In genomic region chr19:12698138-12698537, GRCh38 we compare ENCODE assay signal across 17 cellular contexts. TPM values are rescaled to one million over a fixed set of nuclear protein-coding genes. Genes with fewer than 3 reads are reported as not detected.
A peak's percentile ranks its signal among the peaks of the same experiment; 100 is the strongest.
DNase-seq lines count a peak whose midpoint lies in the region; ATAC-seq and TF ChIP-seq lines count a peak whose summit lies in the region.
"Had no signal": no experiment of that assay in that cellular context is flagged by ENCODE, and none has a peak within 500 bp of the region (broad histone marks: within the 10 kb centered on the region; RNA-seq: fewer than 3 reads in every experiment).

No MANE protein-coding gene starts in this region.

- no peak overlapping the region for H3K27ac ChIP-seq in mesenchymal stem cell (ENCODE audit: low read length, poor library complexity, severe bottlenecking)
- H3K27ac ChIP-seq: brain microvascular endothelial cell, SJCRH30, skin epidermis had no signal

- peaks cover 42% of the 10 kb centered on the region for H3K79me1 ChIP-seq in mesenchymal stem cell (replicated peaks; ENCODE audit: low read length, poor library complexity, severe bottlenecking)

- no peaks in the 10 kb centered on the region for H3K27me3 ChIP-seq in mesenchymal stem cell (ENCODE audit: control insufficient read depth in 1 of 2, insufficient read depth in 1 of 2, low read length in 2 of 2)
- H3K27me3 ChIP-seq: brain microvascular endothelial cell, SJCRH30 had no signal

- H3K4ac ChIP-seq in mesenchymal stem cell (ENCODE audit: low read depth in 1 of 2, low read length in 2 of 2): no peak overlapping the region

- peaks cover 30% of the 10 kb centered on the region for H3K36me3 Mint-ChIP-seq in activated CD4-positive, alpha-beta T cell treated with anti-CD3 and anti-CD28 coated beads for 36 hours (ENCODE audit: low read depth)
- H3K36me3 Mint-ChIP-seq in IgD-negative memory B cell: peaks cover 2% of the 10 kb centered on the region
- H3K36me3 Mint-ChIP-seq in activated naive CD8-positive, alpha-beta T cell: peaks cover 6% of the 10 kb centered on the region
- H3K36me3 Mint-ChIP-seq in nephron progenitor cell (ENCODE audit: low read depth): peaks cover 40% of the 10 kb centered on the region

- no peaks in the 10 kb centered on the region for H3K27me3 Mint-ChIP-seq in activated CD4-positive, alpha-beta T cell treated with anti-CD3 and anti-CD28 coated beads for 36 hours
- H3K27me3 Mint-ChIP-seq in IgD-negative memory B cell (no peaks in the 10 kb centered on the region), nephron progenitor cell (ENCODE audit: low read depth, poor library complexity) (peaks cover 4% of the 10 kb centered on the region)
- H3K27me3 Mint-ChIP-seq in activated naive CD8-positive, alpha-beta T cell: no peaks in the 10 kb centered on the region

- no peak overlapping the region for H2BK12ac ChIP-seq in mesenchymal stem cell (ENCODE audit: low read length in 2 of 2)

- TF ChIP-seq CTCF in nephron progenitor cell (IDR thresholded peaks at IDR 0.05): no peak

- no peaks in the 10 kb centered on the region for H3K9me3 ChIP-seq in mesenchymal stem cell (ENCODE audit: control insufficient read depth, low read length)
- H3K9me3 ChIP-seq: SJCRH30 had no signal

- H3K9me3 Mint-ChIP-seq in activated CD4-positive, alpha-beta T cell treated with anti-CD3 and anti-CD28 coated beads for 36 hours (ENCODE audit: low read depth): no peaks in the 10 kb centered on the region
- no peaks in the 10 kb centered on the region for H3K9me3 Mint-ChIP-seq in IgD-negative memory B cell
- no peaks in the 10 kb centered on the region for H3K9me3 Mint-ChIP-seq in activated naive CD8-positive, alpha-beta T cell (ENCODE audit: low read depth)
- H3K9me3 Mint-ChIP-seq in nephron progenitor cell: no peaks in the 10 kb centered on the region

- no peak for DNase-seq in activated CD4-positive, alpha-beta T cell treated with anti-CD3 and anti-CD28 coated beads for 36 hours
- DNase-seq in activated CD4-positive, alpha-beta T cell treated with anti-CD3 and anti-CD28 coated beads for 48 hours: no peak
- DNase-seq in nephron progenitor cell: no peak
- no peak for DNase-seq in EL
- no peak for DNase-seq in mesenchymal stem cell
- DNase-seq in left cardiac atrium: no peak
- DNase-seq: brain microvascular endothelial cell; effector CD4-positive, alpha-beta T cell; NCI-H2171; nucleus accumbens; SJCRH30; stimulated activated naive CD4-positive, alpha-beta T cell treated with Interleukin-2 at 50 U/mL for 16 hours had no signal

- H4K8ac ChIP-seq in mesenchymal stem cell (ENCODE audit: low read length): no peak overlapping the region

- no peak overlapping the region for H3K18ac ChIP-seq in mesenchymal stem cell (ENCODE audit: low read depth in 1 of 2, low read length in 2 of 2)

- H3K23ac ChIP-seq in mesenchymal stem cell (ENCODE audit: low read length in 2 of 2): no peak overlapping the region

- no peak overlapping the region for H2BK15ac ChIP-seq in mesenchymal stem cell (ENCODE audit: low read depth, poor library complexity, severe bottlenecking)

- intact Hi-C loops in activated CD4-positive, alpha-beta T cell treated with anti-CD3 and anti-CD28 coated beads for 36 hours (cut with DNase I, micrococcal nuclease): no loop called here
- intact Hi-C loops in left cardiac atrium (cut with DNase I): no loop called here

- H2AK5ac ChIP-seq in mesenchymal stem cell (ENCODE audit: low read length, severe bottlenecking): no peak overlapping the region

- H3K14ac ChIP-seq in mesenchymal stem cell (ENCODE audit: low read length in 2 of 2): no peak overlapping the region

- H4K91ac ChIP-seq in mesenchymal stem cell (ENCODE audit: low read length): no peak overlapping the region

- no peak overlapping the region for H2AFZ ChIP-seq in mesenchymal stem cell (ENCODE audit: low read depth, low read length)

- peaks cover 19% of the 10 kb centered on the region for H3K4me1 ChIP-seq in mesenchymal stem cell (ENCODE audit: control insufficient read depth, insufficient read depth, low read depth, low read length)

- H3K27ac Mint-ChIP-seq in activated CD4-positive, alpha-beta T cell treated with anti-CD3 and anti-CD28 coated beads for 36 hours: peak overlapping the region; percentile 48
- H3K27ac Mint-ChIP-seq in IgD-negative memory B cell (peak overlapping the region; percentile 16 to 49 (median 40)), nephron progenitor cell (no peak overlapping the region)
- peak overlapping the region; percentile 84 for H3K27ac Mint-ChIP-seq in activated naive CD8-positive, alpha-beta T cell

- H3K36me3 ChIP-seq in mesenchymal stem cell (ENCODE audit: control insufficient read depth in 1 of 2, insufficient read depth in 2 of 2, low read depth in 1 of 2, low read length in 2 of 2): peaks cover 58 to 62% of the 10 kb centered on the region in 2 experiments

- no peak overlapping the region for H2BK5ac ChIP-seq in mesenchymal stem cell (ENCODE audit: low read depth, low read length, poor library complexity, severe bottlenecking)

- no peak overlapping the region for H3K4me3 ChIP-seq in mesenchymal stem cell (ENCODE audit: insufficient read depth in 1 of 2, low read depth in 1 of 2, low read length in 2 of 2)
- H3K4me3 ChIP-seq: SJCRH30, skin epidermis had no signal

- ATAC-seq in activated CD4-positive, alpha-beta T cell treated with anti-CD3 and anti-CD28 coated beads for 36 hours: no peak
- no peak for ATAC-seq in left cardiac atrium

- CTCF ChIA-PET in activated CD4-positive, alpha-beta T cell treated with anti-CD3 and anti-CD28 coated beads for 36 hours (lab: Charles Lee): interaction anchor here (2.0 kb wide), 1 partner anchor 36 kb away, joined by 4 read pairs; the partner anchor contains the start of gene TRIR

- WGBS in mesenchymal stem cell: 94% methylated on average over 6 of the region's 6 CpGs

- H3K4me2 ChIP-seq in mesenchymal stem cell (ENCODE audit: low read length, poor library complexity, severe bottlenecking): no peak overlapping the region

- no peak overlapping the region for H3K9ac ChIP-seq in mesenchymal stem cell (ENCODE audit: low read length)

- H3K4me1 Mint-ChIP-seq in activated CD4-positive, alpha-beta T cell treated with anti-CD3 and anti-CD28 coated beads for 36 hours: peaks cover 11% of the 10 kb centered on the region
- H3K4me1 Mint-ChIP-seq in IgD-negative memory B cell (peaks cover 0 to 8% (median 7%) of the 10 kb centered on the region in 3 donors), nephron progenitor cell (peaks cover 40% of the 10 kb centered on the region)
- H3K4me1 Mint-ChIP-seq in activated naive CD8-positive, alpha-beta T cell (ENCODE audit: low read depth): peaks cover 9% of the 10 kb centered on the region

- POLR2A ChIA-PET in activated CD4-positive, alpha-beta T cell treated with anti-CD3 and anti-CD28 coated beads for 36 hours (lab: Charles Lee): no interaction called here

- no peak overlapping the region for H2BK120ac ChIP-seq in mesenchymal stem cell (ENCODE audit: low read depth, low read length)

- peak overlapping the region; percentile 25 for H3K4me3 Mint-ChIP-seq in activated CD4-positive, alpha-beta T cell treated with anti-CD3 and anti-CD28 coated beads for 36 hours
- H3K4me3 Mint-ChIP-seq in IgD-negative memory B cell (peak overlapping the region; percentile 70 to 85 (median 76)), nephron progenitor cell (peak overlapping the region; percentile 80)
- peak overlapping the region; percentile 76 for H3K4me3 Mint-ChIP-seq in activated naive CD8-positive, alpha-beta T cell

RNA-seq across cellular contexts. Expression of gene FBXW9, which starts 1.7 kb away (rescaled TPM):
- 1 to 10 TPM; 8.3 to 8.8 TPM for total RNA-seq in activated CD4-positive, alpha-beta T cell treated with anti-CD3 and anti-CD28 coated beads for 36 hours
- 5.1 TPM for polyA plus RNA-seq in IgD-negative memory B cell
- polyA plus RNA-seq in mesenchymal stem cell (2013, experiment 1 of 2): 5.2 TPM
- 5.2 TPM for polyA plus RNA-seq in mesenchymal stem cell (2013, experiment 2 of 2)
- 1 to 10 TPM; 1.4 to 2.3 TPM for total RNA-seq in left cardiac atrium

RNA-seq across cellular contexts. Expression of gene GNG14, which starts 10.3 kb away (rescaled TPM):
- total RNA-seq in activated CD4-positive, alpha-beta T cell treated with anti-CD3 and anti-CD28 coated beads for 36 hours: not detected
- not detected for polyA plus RNA-seq in IgD-negative memory B cell
- polyA plus RNA-seq in mesenchymal stem cell (2013, experiment 1 of 2): not detected
- polyA plus RNA-seq in mesenchymal stem cell (2013, experiment 2 of 2): not detected
- total RNA-seq in left cardiac atrium: not detected
- total RNA-seq: A673, liver, SJCRH30 had no signal
- polyA plus RNA-seq: liver had no signal

RNA-seq across cellular contexts. Expression of gene DHPS, which starts 16.5 kb away (rescaled TPM):
- 100 to 1,000 TPM; 101 to 112 TPM for total RNA-seq in activated CD4-positive, alpha-beta T cell treated with anti-CD3 and anti-CD28 coated beads for 36 hours
- 111 TPM for polyA plus RNA-seq in IgD-negative memory B cell
- polyA plus RNA-seq in mesenchymal stem cell (2013, experiment 1 of 2): 39.7 TPM
- 39.4 TPM for polyA plus RNA-seq in mesenchymal stem cell (2013, experiment 2 of 2)
- total RNA-seq in left cardiac atrium: 10 to 100 TPM; 38.4 to 51.9 TPM

RNA-seq across cellular contexts. Expression of gene TNPO2, which starts 25.6 kb away (rescaled TPM):
- total RNA-seq in activated CD4-positive, alpha-beta T cell treated with anti-CD3 and anti-CD28 coated beads for 36 hours: 100 to 1,000 TPM in 1 of 2 experiments, 10 to 100 TPM in 1; 84.8 to 101 TPM
- polyA plus RNA-seq in IgD-negative memory B cell: 4.2 TPM
- 39.8 TPM for polyA plus RNA-seq in mesenchymal stem cell (2013, experiment 1 of 2)
- polyA plus RNA-seq in mesenchymal stem cell (2013, experiment 2 of 2): 37.8 TPM
- 10 to 100 TPM; 33.8 to 53.6 TPM for total RNA-seq in left cardiac atrium

RNA-seq across cellular contexts. Expression of gene WDR83, which starts 31.5 kb away (rescaled TPM):
- total RNA-seq in activated CD4-positive, alpha-beta T cell treated with anti-CD3 and anti-CD28 coated beads for 36 hours: 10 to 100 TPM; 13.5 to 19.5 TPM
- 18.4 TPM for polyA plus RNA-seq in IgD-negative memory B cell
- 5.0 TPM for polyA plus RNA-seq in mesenchymal stem cell (2013, experiment 1 of 2)
- 4.7 TPM for polyA plus RNA-seq in mesenchymal stem cell (2013, experiment 2 of 2)
- 1 to 10 TPM; 7.8 to 8.0 TPM for total RNA-seq in left cardiac atrium

Comparison
In these comparisons a context has a peak if more than half of its experiments do, and no peak if none do; other contexts are left out.
1. H3K4me3 Mint-ChIP-seq: peak in every context shown above with its lines; median percentile 80 in nephron progenitor cell; 76 in IgD-negative memory B cell; 76 in activated naive CD8-positive, alpha-beta T cell; 25 in activated CD4-positive, alpha-beta T cell treated with anti-CD3 and anti-CD28 coated beads for 36 hours.